ENCODE assay signal across 1 cellular context in the genomic region with DNA sequence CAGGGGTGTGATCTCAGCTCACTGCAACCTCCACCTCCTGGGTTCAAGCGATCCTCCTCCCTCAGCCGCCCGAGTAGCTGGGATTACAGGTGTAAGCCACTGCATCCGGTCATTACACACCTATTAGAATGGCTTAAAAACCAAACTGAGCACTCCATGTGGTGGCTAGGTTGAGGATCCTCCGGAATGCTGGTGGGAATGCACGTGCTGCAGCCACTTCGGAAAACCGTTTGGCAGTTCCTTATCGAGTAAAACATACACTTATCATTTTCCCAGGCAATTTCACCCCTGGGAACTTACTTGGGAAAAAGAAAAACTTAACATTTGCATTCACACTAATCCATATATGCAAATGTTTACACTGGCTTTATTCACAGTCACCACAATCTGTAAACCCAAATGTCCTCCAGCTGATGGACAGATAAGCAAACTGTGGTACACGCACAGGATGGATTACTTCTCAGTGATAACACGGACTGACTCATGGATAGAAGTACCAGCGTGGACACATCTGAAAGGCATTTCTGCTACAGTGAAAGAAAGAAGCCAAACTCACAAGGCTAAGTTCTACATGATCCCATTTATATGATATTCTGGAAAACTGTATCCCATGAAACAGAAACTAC.
A peak's percentile ranks its signal among the peaks of the same experiment; 100 is the strongest.
TF ChIP-seq lines count a peak whose summit lies in the region.

No MANE protein-coding gene starts in this region.

TF ChIP-seq in K562, 482 proteins besides CTCF, POLR2A, EP300 and RAD21 (continued from another document):
- TF ChIP-seq KDM5B (IDR thresholded peaks at IDR 0.05; ENCODE audit: insufficient replicate concordance, low read depth, low read length) (no peak), BDP1 (IDR thresholded peaks at IDR 0.05; ENCODE audit: insufficient read depth, insufficient read length) (no peak), XRCC5 (IDR thresholded peaks at IDR 0.05; ENCODE audit: low read depth, low read length) (no peak), POLR3G (IDR thresholded peaks at IDR 0.05; ENCODE audit: extremely low read depth, insufficient read length, insufficient replicate concordance) (no peak), RBM22 (IDR thresholded peaks at IDR 0.05; ENCODE audit: low read depth, low read length, poor library complexity, severe bottlenecking) (no peak), REST (CRISPR knock-in tag; IDR thresholded peaks at IDR 0.05; ENCODE audit: low read depth) (no peak), RFX1 (IDR thresholded peaks at IDR 0.05) (no peak), ZNF407 (IDR thresholded peaks at IDR 0.05; ENCODE audit: low read depth) (no peak), MTA1 (IDR thresholded peaks at IDR 0.05; ENCODE audit: borderline replicate concordance) (no peak; the same call in 1 of the 2 replicates), FOXJ3 (CRISPR knock-in tag; IDR thresholded peaks at IDR 0.05) (no peak), ATF7 (IDR thresholded peaks at IDR 0.05) (peak; percentile 26; the same call in 1 of the 2 replicates)
- TF ChIP-seq, protein P1, sequence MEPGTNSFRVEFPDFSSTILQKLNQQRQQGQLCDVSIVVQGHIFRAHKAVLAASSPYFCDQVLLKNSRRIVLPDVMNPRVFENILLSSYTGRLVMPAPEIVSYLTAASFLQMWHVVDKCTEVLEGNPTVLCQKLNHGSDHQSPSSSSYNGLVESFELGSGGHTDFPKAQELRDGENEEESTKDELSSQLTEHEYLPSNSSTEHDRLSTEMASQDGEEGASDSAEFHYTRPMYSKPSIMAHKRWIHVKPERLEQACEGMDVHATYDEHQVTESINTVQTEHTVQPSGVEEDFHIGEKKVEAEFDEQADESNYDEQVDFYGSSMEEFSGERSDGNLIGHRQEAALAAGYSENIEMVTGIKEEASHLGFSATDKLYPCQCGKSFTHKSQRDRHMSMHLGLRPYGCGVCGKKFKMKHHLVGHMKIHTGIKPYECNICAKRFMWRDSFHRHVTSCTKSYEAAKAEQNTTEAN (CRISPR knock-in tag; IDR thresholded peaks at IDR 0.05): no peak
